Comparison of ENCODE assay signal across 22 cellular contexts in the genomic region with DNA sequence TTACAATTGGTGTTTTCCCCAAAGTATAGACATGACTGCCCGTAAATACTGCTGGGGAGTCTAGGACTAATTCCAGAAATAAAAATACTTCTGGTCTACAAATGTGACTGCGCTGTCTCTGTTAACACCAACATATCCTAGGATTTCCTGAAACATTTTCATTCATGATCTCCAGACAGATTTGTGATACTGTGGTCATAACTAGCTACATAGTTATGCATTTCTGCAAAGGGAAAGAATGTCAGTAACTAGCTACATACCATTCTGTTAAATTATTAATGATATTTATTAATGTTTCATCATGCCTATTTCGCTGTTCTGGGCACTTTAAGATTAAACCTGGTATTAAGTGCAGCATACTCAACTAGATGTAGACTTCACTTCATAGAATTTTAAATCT. TPM values are rescaled to one million over a fixed set of nuclear protein-coding genes. Genes with fewer than 3 reads are reported as not detected.
DNase-seq lines count a peak whose midpoint lies in the region; ATAC-seq, FAIRE-seq and TF ChIP-seq lines count a peak whose summit lies in the region.
"Had no signal": no experiment of that assay in that cellular context is flagged by ENCODE, and none has a peak within 500 bp of the region (broad histone marks: within the 10 kb centered on the region; RNA-seq: fewer than 3 reads in every experiment).

No MANE protein-coding gene starts in this region.

- no peak overlapping the region for H3K27ac Mint-ChIP-seq in activated T-helper 1 cell treated with anti-CD3 and anti-CD28 coated beads, Interleukin-12 subunit alpha, Interleukin-12 subunit beta, Interleukin-2, Interleukin-4 antibody, amounts not matched to agents 30 ng/mL and 10 ng/mL and 1 ng/mL, durations not matched to agents 14 hours and 24 hours and 36 hours
- no peak overlapping the region for H3K27ac Mint-ChIP-seq in activated T-cell treated with anti-CD3 and anti-CD28 coated beads, Interleukin-2, amount 50 U/mL, for 24 hours
- H3K27ac Mint-ChIP-seq: CD4-positive, CD25-positive, alpha-beta regulatory T cell had no signal

- peaks cover 3% of the 10 kb centered on the region for H3K79me1 ChIP-seq in mesenchymal stem cell (replicated peaks; ENCODE audit: low read length, poor library complexity, severe bottlenecking)

- DNase-seq in ACHN = peak; percentile 42
- DNase-seq in OCI-LY7 (ENCODE audit: low spot score) = no peak
- DNase-seq in K562 (ENCODE audit: extremely low read depth in 1 of 4, low spot score in 3 of 4) = no peak
- no peak for DNase-seq in mesenchymal stem cell
- no peak for DNase-seq in activated T-helper 1 cell treated with anti-CD3 and anti-CD28 coated beads, Interleukin-12 subunit alpha, Interleukin-12 subunit beta, Interleukin-2, Interleukin-4 antibody, amounts not matched to agents 30 ng/mL and 10 ng/mL and 1 ng/mL, durations not matched to agents 14 hours and 24 hours and 36 hours (ENCODE audit: low spot score)
- no peak for DNase-seq in NCI-H748 (lab: John Stamatoyannopoulos, UW; ENCODE audit: unreplicated experiment)
- DNase-seq in activated T-cell treated with anti-CD3 and anti-CD28 coated beads, Interleukin-2, amount 50 U/mL, for 24 hours = no peak
- DNase-seq: BE2C; CD4-positive, CD25-positive, alpha-beta regulatory T cell; DND-41; GM23248; NCI-H1105; NCI-H146; NCI-H2029; NCI-H345; NCI-H524; NCI-H82 had no signal

- no peak for ATAC-seq in K562
- ATAC-seq in GM19467 (IDR thresholded peaks at IDR 0.05; ENCODE audit: unreplicated experiment) = no peak
- ATAC-seq: Right ventricle myocardium inferior had no signal

- POLR2A ChIA-PET in OCI-LY7 (lab: Charles Lee) (interaction anchor here (0.6 to 1.7 kb wide), 3 partner anchors 14 to 60 kb away, joined by 3 to 5 read pairs (median 3); no protein-coding TSS in a partner anchor), K562 (lab: Yijun Ruan, JAX) (interaction anchor here (1.0 to 2.0 kb wide), 3 partner anchors 32 to 73 kb away, joined by 3 to 5 read pairs (median 4); no protein-coding TSS in a partner anchor)

- H2BK15ac ChIP-seq in mesenchymal stem cell (ENCODE audit: low read depth, poor library complexity, severe bottlenecking) = no peak overlapping the region

- no peak for FAIRE-seq in K562 (lab: Jason Lieb, UNC)
- FAIRE-seq: A204.1, GM12891 had no signal

- TF ChIP-seq POLR2A in K562 (conservative IDR thresholded peaks at IDR 0.05) = no peak

- H2BK12ac ChIP-seq in mesenchymal stem cell (ENCODE audit: low read length in 2 of 2) = no peak overlapping the region

- 96% methylated on average over 3 of the region's 3 CpGs for WGBS in K562 (ENCODE audit: insufficient coverage, low coverage, missing lambda C conversion rate)
- WGBS in mesenchymal stem cell = 100% methylated on average over 2 of the region's 3 CpGs

- H2BK5ac ChIP-seq in mesenchymal stem cell (ENCODE audit: low read depth, low read length, poor library complexity, severe bottlenecking) = no peak overlapping the region

- no peak overlapping the region for H4K91ac ChIP-seq in mesenchymal stem cell (ENCODE audit: low read length)

- H3K4me3 Mint-ChIP-seq in activated T-helper 1 cell treated with anti-CD3 and anti-CD28 coated beads, Interleukin-12 subunit alpha, Interleukin-12 subunit beta, Interleukin-2, Interleukin-4 antibody, amounts not matched to agents 30 ng/mL and 10 ng/mL and 1 ng/mL, durations not matched to agents 14 hours and 24 hours and 36 hours = no peak overlapping the region
- no peak overlapping the region for H3K4me3 Mint-ChIP-seq in activated T-cell treated with anti-CD3 and anti-CD28 coated beads, Interleukin-2, amount 50 U/mL, for 24 hours
- H3K4me3 Mint-ChIP-seq: CD4-positive, CD25-positive, alpha-beta regulatory T cell had no signal

- intact Hi-C loops in OCI-LY7 (cut with micrococcal nuclease; ENCODE audit: unreplicated experiment) (no loop called here), K562 (cut with micrococcal nuclease) (no loop called here)
- intact Hi-C loops in activated T-helper 1 cell treated with anti-CD3 and anti-CD28 coated beads, Interleukin-12 subunit alpha, Interleukin-12 subunit beta, Interleukin-2, Interleukin-4 antibody, amounts not matched to agents 30 ng/mL and 10 ng/mL and 1 ng/mL, durations not matched to agents 14 hours and 24 hours and 36 hours (cut with micrococcal nuclease) = no loop called here

- H3K4me3 ChIP-seq in OCI-LY7 (ENCODE audit: low read depth, low read length, poor library complexity, severe bottlenecking) (no peak overlapping the region), K562 (no peak overlapping the region), mesenchymal stem cell (ENCODE audit: insufficient read depth in 1 of 2, low read depth in 1 of 2, low read length in 2 of 2) (no peak overlapping the region)
- H3K4me3 ChIP-seq: GM23248 had no signal

- BruUV-seq in OCI-LY7 (replicated peaks; lab: Mats Ljungman, UMichigan) (TSS peak; percentile 28), K562 (replicated peaks; lab: Mats Ljungman, UMichigan) (no TSS peak)

- H3K9me3 ChIP-seq in OCI-LY7 (ENCODE audit: low read length) = no peaks in the 10 kb centered on the region
- no peaks in the 10 kb centered on the region for H3K9me3 ChIP-seq in K562 (replicated peaks; ENCODE audit: control insufficient read depth, insufficient read depth, low read depth, low read length)
- no peaks in the 10 kb centered on the region for H3K9me3 ChIP-seq in mesenchymal stem cell (ENCODE audit: control insufficient read depth, low read length)
- H3K9me3 ChIP-seq: BE2C had no signal

- no peak overlapping the region for H2AK5ac ChIP-seq in mesenchymal stem cell (ENCODE audit: low read length, severe bottlenecking)

- H3K36me3 Mint-ChIP-seq in activated T-helper 1 cell treated with anti-CD3 and anti-CD28 coated beads, Interleukin-12 subunit alpha, Interleukin-12 subunit beta, Interleukin-2, Interleukin-4 antibody, amounts not matched to agents 30 ng/mL and 10 ng/mL and 1 ng/mL, durations not matched to agents 14 hours and 24 hours and 36 hours (ENCODE audit: low read depth) = peaks cover 64% of the 10 kb centered on the region
- H3K36me3 Mint-ChIP-seq in activated T-cell treated with anti-CD3 and anti-CD28 coated beads, Interleukin-2, amount 50 U/mL, for 24 hours (ENCODE audit: low read depth) = peaks cover 95% of the 10 kb centered on the region

- in situ Hi-C loops in ACHN (cut with HindIII; ENCODE audit: low pct_ligation_motif_present, low pct_unique_long_range_greater_than_20kb, low sequenced_read_pairs) = no loop called here
- in situ Hi-C loops in K562 (cut with MboI) = no loop called here

- CTCF ChIA-PET in OCI-LY7 (lab: Charles Lee; ENCODE audit: unreplicated experiment) = interaction anchor here (1.1 kb wide), 1 partner anchor 818 kb away, joined by 3 read pairs; a partner anchor contains a TSS
- CTCF ChIA-PET in K562 (lab: Yijun Ruan, JAX; ENCODE audit: low intra/inter-chr PET ratio) = no interaction called here

- TF ChIP-seq EP300 in K562 (IDR thresholded peaks at IDR 0.05; ENCODE audit: low read length) = no peak

- no peak overlapping the region for H3K9ac ChIP-seq in K562 (ENCODE audit: insufficient read depth in 1 of 2, low read depth in 2 of 2, low read length in 2 of 2)
- no peak overlapping the region for H3K9ac ChIP-seq in mesenchymal stem cell (ENCODE audit: low read length)
- H3K9ac ChIP-seq: GM23248, KMS-11 had no signal

- H3K79me2 ChIP-seq in OCI-LY7 (ENCODE audit: insufficient read depth, low read depth, low read length) = peaks cover 42% of the 10 kb centered on the region
- H3K79me2 ChIP-seq in K562 (ENCODE audit: control insufficient read depth, insufficient read depth, low read length) = peaks cover 78% of the 10 kb centered on the region

- no peaks in the 10 kb centered on the region for H3K9me2 ChIP-seq in OCI-LY7 (ENCODE audit: insufficient read depth, low read length)

- no peak overlapping the region for H3K4me2 ChIP-seq in OCI-LY7 (ENCODE audit: low read length)
- H3K4me2 ChIP-seq in K562 (ENCODE audit: insufficient read depth, low read length) = no peak overlapping the region
- no peak overlapping the region for H3K4me2 ChIP-seq in mesenchymal stem cell (ENCODE audit: low read length, poor library complexity, severe bottlenecking)
- H3K4me2 ChIP-seq: KMS-11 had no signal

- no peaks in the 10 kb centered on the region for H3K4me1 ChIP-seq in OCI-LY7 (ENCODE audit: insufficient read depth, low read length, poor library complexity, severe bottlenecking)
- H3K4me1 ChIP-seq in K562 (replicated peaks in 1 of 2; ENCODE audit: control insufficient read depth in 2 of 2, insufficient read depth in 2 of 2, low read length in 2 of 2) = no peaks in the 10 kb centered on the region
- H3K4me1 ChIP-seq in mesenchymal stem cell (ENCODE audit: control insufficient read depth, insufficient read depth, low read depth, low read length) = peaks cover 6% of the 10 kb centered on the region
- H3K4me1 ChIP-seq: BE2C had no signal

- H3K27ac ChIP-seq in OCI-LY7 (ENCODE audit: low read depth, low read length, poor library complexity, severe bottlenecking) = no peak overlapping the region
- H3K27ac ChIP-seq in K562 (ENCODE audit: extremely low read depth, low read depth, low read length) = no peak overlapping the region
- H3K27ac ChIP-seq in mesenchymal stem cell (ENCODE audit: low read length, poor library complexity, severe bottlenecking) = peak overlapping the region; percentile 94
- H3K27ac ChIP-seq: GM23248, KMS-11 had no signal

- no peak overlapping the region for H3K23ac ChIP-seq in mesenchymal stem cell (ENCODE audit: low read length in 2 of 2)

- H2AFZ ChIP-seq in OCI-LY7 (ENCODE audit: low read length) (no peak overlapping the region), K562 (ENCODE audit: low read depth, low read length) (no peak overlapping the region), mesenchymal stem cell (ENCODE audit: low read depth, low read length) (no peak overlapping the region)
- H2AFZ ChIP-seq: GM23248 had no signal

- TF ChIP-seq CTCF in OCI-LY7 (conservative IDR thresholded peaks at IDR 0.05; ENCODE audit: low read length) (no peak), K562 (IDR thresholded peaks at IDR 0.05 in 2 of 3, conservative IDR thresholded peaks at IDR 0.05 in 1 of 3; ENCODE audit: insufficient read depth in 2 of 3, low read depth in 1 of 3, low read length in 3 of 3) (no peak)

- no peak for TF ChIP-seq RAD21 in K562 (CRISPR knock-in tag; conservative IDR thresholded peaks at IDR 0.05 in 1 of 2, IDR thresholded peaks at IDR 0.05 in 1 of 2)

- H4K20me1 ChIP-seq in OCI-LY7 (ENCODE audit: insufficient read depth, low read length) (peaks cover 17% of the 10 kb centered on the region; the same call in 1 of the 2 replicates), K562 (replicated peaks; ENCODE audit: control insufficient read depth, insufficient read depth, low read length) (no peaks in the 10 kb centered on the region)

- H3K18ac ChIP-seq in mesenchymal stem cell (ENCODE audit: low read depth in 1 of 2, low read length in 2 of 2) = no peak overlapping the region

- H3K4ac ChIP-seq in mesenchymal stem cell (ENCODE audit: low read depth in 1 of 2, low read length in 2 of 2) = no peak overlapping the region

- H3K36me3 ChIP-seq in OCI-LY7 (ENCODE audit: insufficient read depth, low read length) (peaks cover 99% of the 10 kb centered on the region), K562 (ENCODE audit: control insufficient read depth, insufficient read depth, low read length) (peaks cover 96% of the 10 kb centered on the region), mesenchymal stem cell (ENCODE audit: control insufficient read depth in 1 of 2, insufficient read depth in 2 of 2, low read depth in 1 of 2, low read length in 2 of 2) (peaks cover 24 to 93% of the 10 kb centered on the region in 2 experiments)

- H3K27me3 Mint-ChIP-seq in activated T-helper 1 cell treated with anti-CD3 and anti-CD28 coated beads, Interleukin-12 subunit alpha, Interleukin-12 subunit beta, Interleukin-2, Interleukin-4 antibody, amounts not matched to agents 30 ng/mL and 10 ng/mL and 1 ng/mL, durations not matched to agents 14 hours and 24 hours and 36 hours (ENCODE audit: insufficient read depth) = no peaks in the 10 kb centered on the region
- H3K27me3 Mint-ChIP-seq in activated T-cell treated with anti-CD3 and anti-CD28 coated beads, Interleukin-2, amount 50 U/mL, for 24 hours = no peaks in the 10 kb centered on the region
- H3K27me3 Mint-ChIP-seq: CD4-positive, CD25-positive, alpha-beta regulatory T cell had no signal

- H3K4me1 Mint-ChIP-seq in activated T-helper 1 cell treated with anti-CD3 and anti-CD28 coated beads, Interleukin-12 subunit alpha, Interleukin-12 subunit beta, Interleukin-2, Interleukin-4 antibody, amounts not matched to agents 30 ng/mL and 10 ng/mL and 1 ng/mL, durations not matched to agents 14 hours and 24 hours and 36 hours (ENCODE audit: low read depth) = peaks cover 26% of the 10 kb centered on the region
- peaks cover 2% of the 10 kb centered on the region for H3K4me1 Mint-ChIP-seq in activated T-cell treated with anti-CD3 and anti-CD28 coated beads, Interleukin-2, amount 50 U/mL, for 24 hours (ENCODE audit: low read depth)

- no peak overlapping the region for H3K14ac ChIP-seq in mesenchymal stem cell (ENCODE audit: low read length in 2 of 2)

- no peak overlapping the region for H4K8ac ChIP-seq in mesenchymal stem cell (ENCODE audit: low read length)

- no peaks in the 10 kb centered on the region for H3K9me1 ChIP-seq in K562 (ENCODE audit: control insufficient read depth, insufficient read depth, low read length)

- no peaks in the 10 kb centered on the region for H3K9me3 Mint-ChIP-seq in activated T-helper 1 cell treated with anti-CD3 and anti-CD28 coated beads, Interleukin-12 subunit alpha, Interleukin-12 subunit beta, Interleukin-2, Interleukin-4 antibody, amounts not matched to agents 30 ng/mL and 10 ng/mL and 1 ng/mL, durations not matched to agents 14 hours and 24 hours and 36 hours
- no peaks in the 10 kb centered on the region for H3K9me3 Mint-ChIP-seq in activated T-cell treated with anti-CD3 and anti-CD28 coated beads, Interleukin-2, amount 50 U/mL, for 24 hours
- H3K9me3 Mint-ChIP-seq: CD4-positive, CD25-positive, alpha-beta regulatory T cell had no signal

- H3K27me3 ChIP-seq in K562 (ENCODE audit: control insufficient read depth in 2 of 2, insufficient read depth in 2 of 2, low read length in 2 of 2) (no peaks in the 10 kb centered on the region), mesenchymal stem cell (ENCODE audit: control insufficient read depth in 1 of 2, insufficient read depth in 1 of 2, low read length in 2 of 2) (no peaks in the 10 kb centered on the region)
- H3K27me3 ChIP-seq: BE2C had no signal

- no peak overlapping the region for H2BK120ac ChIP-seq in mesenchymal stem cell (ENCODE audit: low read depth, low read length)

RNA-seq across cellular contexts. Expression of a gene that starts 33.3 kb away (rescaled TPM):
- 91.1 and 120 TPM in 2 replicates for total RNA-seq in OCI-LY7 (2014; rRNA removed; shearing (Covaris generic))
- total RNA-seq in OCI-LY7 (2022) (214 and 223 TPM in 2 replicates), K562 (2014; rRNA removed) (60.9 and 61.4 TPM in 2 replicates), K562 (2014; rRNA removed; fragmentation: Illumina TruSeq; extraction: Trizol) (87.2 and 97.1 TPM in 2 replicates), K562 (2015; rRNA removed; fragmentation: Illumina TruSeq; extraction: Trizol) (80.3 and 92.2 TPM in 2 replicates), K562 (2021) (118 and 135 TPM in 2 replicates)
- 501 and 1,010 TPM in 2 replicates for total RNA-seq in K562 (2011; cell fraction: chromatin; rRNA removed; ENCODE audit: low replicate concordance)
- total RNA-seq in K562 (2011; cell fraction: nucleolus; rRNA removed) = 231 and 322 TPM in 2 replicates
- 405 and 463 TPM in 2 replicates for total RNA-seq in K562 (2011; cell fraction: nucleoplasm; rRNA removed)
- polyA plus RNA-seq in K562 (2011; rRNA removed) (106 and 130 TPM in 2 replicates), K562 (2014; fragmentation: Illumina TruSeq; extraction: Trizol) (108 and 128 TPM in 2 replicates), K562 (2014; fragmentation: Nextera tagmentation; extraction: Ambion mirVana) (10 to 100 TPM; 20.8 to 38.8 TPM), K562 (2014; rRNA removed) (65.4 and 69.1 TPM in 2 replicates)
- polyA plus RNA-seq in K562 (2011; cell fraction: cytosol; rRNA removed) = 46.5 and 86.7 TPM in 2 replicates
- 413 and 458 TPM in 2 replicates for polyA plus RNA-seq in K562 (2011; cell fraction: nucleus; rRNA removed)
- 98.7 and 112 TPM in 2 replicates for polyA plus RNA-seq in K562 (2012)
- 199 and 230 TPM in 2 replicates for polyA minus RNA-seq in K562 (2011; rRNA and poly(A)+ RNA removed)
- polyA minus RNA-seq in K562 (2011; cell fraction: cytosol; rRNA and poly(A)+ RNA removed) = 98.0 and 118 TPM in 2 replicates
- polyA minus RNA-seq in K562 (2011; cell fraction: nucleus; rRNA and poly(A)+ RNA removed) = 188 and 330 TPM in 2 replicates
- polyA plus RNA-seq in mesenchymal stem cell (2013, experiment 1 of 2) = 83.9 TPM
- polyA plus RNA-seq in mesenchymal stem cell (2013, experiment 2 of 2) = 77.6 TPM
- total RNA-seq in activated T-helper 1 cell treated with anti-CD3 and anti-CD28 coated beads, Interleukin-12 subunit alpha, Interleukin-12 subunit beta, Interleukin-2, Interleukin-4 antibody, amounts not matched to agents 30 ng/mL and 10 ng/mL and 1 ng/mL, durations not matched to agents 14 hours and 24 hours and 36 hours = 135 and 140 TPM in 2 replicates
